1 cellular context compared by ENCODE assay signal in the genomic region with DNA sequence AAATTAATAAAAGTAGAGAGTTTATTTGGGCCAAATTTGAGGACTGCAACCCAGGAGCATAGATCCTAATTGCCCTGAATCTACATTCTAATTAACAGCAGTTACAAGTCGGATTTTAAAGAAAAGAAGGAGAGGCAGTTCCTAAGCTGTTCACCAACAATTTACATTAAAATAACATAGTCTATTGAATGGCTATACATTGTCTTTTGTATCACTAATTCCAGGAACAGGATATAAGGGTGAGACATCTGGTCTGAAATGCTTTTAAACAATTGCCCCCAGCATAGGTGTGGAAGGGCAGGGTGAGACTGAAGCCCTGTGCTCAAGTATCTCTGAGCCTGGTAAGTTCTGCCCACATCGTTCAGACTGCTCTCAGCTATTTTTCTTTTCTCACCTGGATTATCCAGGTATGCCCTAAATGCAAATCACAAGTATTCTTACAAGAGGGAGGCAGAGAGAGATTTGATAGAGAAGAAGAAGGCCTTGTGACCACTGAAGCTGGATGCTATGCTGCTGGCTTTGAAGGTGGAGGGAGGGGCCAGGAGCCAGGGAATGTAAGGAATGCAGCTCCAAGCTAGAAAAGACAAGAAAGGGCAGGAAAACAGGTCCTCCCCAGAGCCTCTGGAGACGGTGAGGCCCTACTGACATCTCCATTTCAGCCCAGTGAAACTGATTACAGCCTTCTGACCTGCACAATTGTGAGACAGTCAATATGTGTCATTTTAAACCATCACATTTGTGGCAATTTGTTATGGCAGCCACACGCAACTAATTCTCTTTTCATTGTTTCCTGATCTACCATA.
TF ChIP-seq lines count a peak whose summit lies in the region.

No MANE protein-coding gene starts in this region.

TF ChIP-seq in HepG2, 621 proteins besides CTCF, POLR2A, EP300 and RAD21 (continued from another document):
- TF ChIP-seq JUNB (CRISPR knock-in tag; IDR thresholded peaks at IDR 0.05; ENCODE audit: borderline replicate concordance) (no peak), MIER3 (CRISPR knock-in tag; IDR thresholded peaks at IDR 0.05; ENCODE audit: borderline replicate concordance) (no peak), KDM5B (CRISPR knock-in tag; IDR thresholded peaks at IDR 0.05; ENCODE audit: borderline replicate concordance) (no peak), TAF1 (CRISPR knock-in tag; IDR thresholded peaks at IDR 0.05) (peak; percentile 28; the same call in 1 of the 2 replicates), DR1 (CRISPR knock-in tag; IDR thresholded peaks at IDR 0.05) (no peak), ETS1 (CRISPR knock-in tag; IDR thresholded peaks at IDR 0.05) (no peak), ZNF567 (CRISPR knock-in tag; IDR thresholded peaks at IDR 0.05; ENCODE audit: borderline replicate concordance) (no peak), TCF7 (IDR thresholded peaks at IDR 0.05; ENCODE audit: low read depth) (peak; percentile 18; the same call in 1 of the 2 replicates), SALL1 (CRISPR knock-in tag; IDR thresholded peaks at IDR 0.05) (peak; percentile 35; the same call in 1 of the 2 replicates), SALL2 (CRISPR knock-in tag; IDR thresholded peaks at IDR 0.05) (0 out of 2 replicates have a peak, but pooled peaks have one; percentile 39), ZNF382 (CRISPR knock-in tag; IDR thresholded peaks at IDR 0.05; ENCODE audit: borderline replicate concordance) (no peak), PRDM10 (CRISPR knock-in tag; IDR thresholded peaks at IDR 0.05; ENCODE audit: low read depth) (no peak)
